2 cellular contexts compared by ENCODE assay signal in the genomic region with DNA sequence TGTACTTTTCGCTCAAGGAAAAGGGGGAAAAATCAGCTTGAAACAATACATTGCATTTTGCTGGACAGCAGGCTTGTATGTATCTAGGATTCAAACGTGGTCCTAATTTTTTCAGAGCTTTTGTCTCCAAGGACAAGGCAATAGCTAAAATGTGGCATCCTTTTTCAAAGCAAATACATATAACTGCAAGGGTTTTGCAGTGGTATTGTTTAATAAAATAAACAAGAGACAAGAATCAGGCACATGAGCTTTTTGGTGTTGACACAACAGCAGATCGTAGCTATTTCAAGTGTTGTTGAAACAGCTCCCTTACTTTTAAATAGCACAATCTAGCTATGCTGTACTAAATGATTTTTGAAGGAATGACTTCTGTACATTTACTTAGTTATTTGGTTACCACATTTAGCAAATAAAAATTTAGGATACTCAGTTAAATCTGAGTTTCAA.
TF ChIP-seq lines count a peak whose summit lies in the region.

No MANE protein-coding gene starts in this region.

TF ChIP-seq in SK-N-SH treated with all-trans-retinoic acid at 6 μM for 48 hours, 23 proteins besides CTCF, POLR2A, EP300 and RAD21 (continued from another document):
- TF ChIP-seq, protein P1, sequence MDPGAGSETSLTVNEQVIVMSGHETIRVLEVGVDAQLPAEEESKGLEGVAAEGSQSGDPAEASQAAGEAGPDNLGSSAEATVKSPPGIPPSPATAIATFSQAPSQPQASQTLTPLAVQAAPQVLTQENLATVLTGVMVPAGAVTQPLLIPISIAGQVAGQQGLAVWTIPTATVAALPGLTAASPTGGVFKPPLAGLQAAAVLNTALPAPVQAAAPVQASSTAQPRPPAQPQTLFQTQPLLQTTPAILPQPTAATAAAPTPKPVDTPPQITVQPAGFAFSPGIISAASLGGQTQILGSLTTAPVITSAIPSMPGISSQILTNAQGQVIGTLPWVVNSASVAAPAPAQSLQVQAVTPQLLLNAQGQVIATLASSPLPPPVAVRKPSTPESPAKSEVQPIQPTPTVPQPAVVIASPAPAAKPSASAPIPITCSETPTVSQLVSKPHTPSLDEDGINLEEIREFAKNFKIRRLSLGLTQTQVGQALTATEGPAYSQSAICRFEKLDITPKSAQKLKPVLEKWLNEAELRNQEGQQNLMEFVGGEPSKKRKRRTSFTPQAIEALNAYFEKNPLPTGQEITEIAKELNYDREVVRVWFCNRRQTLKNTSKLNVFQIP (CRISPR knock-in tag; IDR thresholded peaks at IDR 0.05; ENCODE audit: borderline replicate concordance, low read depth), result no peak
- TF ChIP-seq RARB (CRISPR knock-in tag; IDR thresholded peaks at IDR 0.05) (no peak), ISL1 (CRISPR knock-in tag; IDR thresholded peaks at IDR 0.05) (no peak), PPARA (CRISPR knock-in tag; IDR thresholded peaks at IDR 0.05; ENCODE audit: borderline replicate concordance) (no peak), ZFP30 (CRISPR knock-in tag; IDR thresholded peaks at IDR 0.05) (no peak), CSDC2 (CRISPR knock-in tag; IDR thresholded peaks at IDR 0.05) (no peak), OSR1 (CRISPR knock-in tag; IDR thresholded peaks at IDR 0.05) (no peak)
- TF ChIP-seq, protein P2, sequence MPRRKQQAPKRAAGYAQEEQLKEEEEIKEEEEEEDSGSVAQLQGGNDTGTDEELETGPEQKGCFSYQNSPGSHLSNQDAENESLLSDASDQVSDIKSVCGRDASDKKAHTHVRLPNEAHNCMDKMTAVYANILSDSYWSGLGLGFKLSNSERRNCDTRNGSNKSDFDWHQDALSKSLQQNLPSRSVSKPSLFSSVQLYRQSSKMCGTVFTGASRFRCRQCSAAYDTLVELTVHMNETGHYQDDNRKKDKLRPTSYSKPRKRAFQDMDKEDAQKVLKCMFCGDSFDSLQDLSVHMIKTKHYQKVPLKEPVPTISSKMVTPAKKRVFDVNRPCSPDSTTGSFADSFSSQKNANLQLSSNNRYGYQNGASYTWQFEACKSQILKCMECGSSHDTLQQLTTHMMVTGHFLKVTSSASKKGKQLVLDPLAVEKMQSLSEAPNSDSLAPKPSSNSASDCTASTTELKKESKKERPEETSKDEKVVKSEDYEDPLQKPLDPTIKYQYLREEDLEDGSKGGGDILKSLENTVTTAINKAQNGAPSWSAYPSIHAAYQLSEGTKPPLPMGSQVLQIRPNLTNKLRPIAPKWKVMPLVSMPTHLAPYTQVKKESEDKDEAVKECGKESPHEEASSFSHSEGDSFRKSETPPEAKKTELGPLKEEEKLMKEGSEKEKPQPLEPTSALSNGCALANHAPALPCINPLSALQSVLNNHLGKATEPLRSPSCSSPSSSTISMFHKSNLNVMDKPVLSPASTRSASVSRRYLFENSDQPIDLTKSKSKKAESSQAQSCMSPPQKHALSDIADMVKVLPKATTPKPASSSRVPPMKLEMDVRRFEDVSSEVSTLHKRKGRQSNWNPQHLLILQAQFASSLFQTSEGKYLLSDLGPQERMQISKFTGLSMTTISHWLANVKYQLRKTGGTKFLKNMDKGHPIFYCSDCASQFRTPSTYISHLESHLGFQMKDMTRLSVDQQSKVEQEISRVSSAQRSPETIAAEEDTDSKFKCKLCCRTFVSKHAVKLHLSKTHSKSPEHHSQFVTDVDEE (CRISPR knock-in tag; IDR thresholded peaks at IDR 0.05), result no peak
- TF ChIP-seq, protein P3, sequence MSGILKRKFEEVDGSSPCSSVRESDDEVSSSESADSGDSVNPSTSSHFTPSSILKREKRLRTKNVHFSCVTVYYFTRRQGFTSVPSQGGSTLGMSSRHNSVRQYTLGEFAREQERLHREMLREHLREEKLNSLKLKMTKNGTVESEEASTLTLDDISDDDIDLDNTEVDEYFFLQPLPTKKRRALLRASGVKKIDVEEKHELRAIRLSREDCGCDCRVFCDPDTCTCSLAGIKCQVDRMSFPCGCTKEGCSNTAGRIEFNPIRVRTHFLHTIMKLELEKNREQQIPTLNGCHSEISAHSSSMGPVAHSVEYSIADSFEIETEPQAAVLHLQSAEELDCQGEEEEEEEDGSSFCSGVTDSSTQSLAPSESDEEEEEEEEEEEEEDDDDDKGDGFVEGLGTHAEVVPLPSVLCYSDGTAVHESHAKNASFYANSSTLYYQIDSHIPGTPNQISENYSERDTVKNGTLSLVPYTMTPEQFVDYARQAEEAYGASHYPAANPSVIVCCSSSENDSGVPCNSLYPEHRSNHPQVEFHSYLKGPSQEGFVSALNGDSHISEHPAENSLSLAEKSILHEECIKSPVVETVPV (CRISPR knock-in tag; IDR thresholded peaks at IDR 0.05), result no peak
TF ChIP-seq in SK-N-SH treated with all-trans-retinoic acid at 6 μM for 48 hours: peak in this region for 0.

TF ChIP-seq in WTC11, 78 proteins besides CTCF, POLR2A, EP300 and RAD21 (continued from another document and continues in another):
- TF ChIP-seq, protein P4, sequence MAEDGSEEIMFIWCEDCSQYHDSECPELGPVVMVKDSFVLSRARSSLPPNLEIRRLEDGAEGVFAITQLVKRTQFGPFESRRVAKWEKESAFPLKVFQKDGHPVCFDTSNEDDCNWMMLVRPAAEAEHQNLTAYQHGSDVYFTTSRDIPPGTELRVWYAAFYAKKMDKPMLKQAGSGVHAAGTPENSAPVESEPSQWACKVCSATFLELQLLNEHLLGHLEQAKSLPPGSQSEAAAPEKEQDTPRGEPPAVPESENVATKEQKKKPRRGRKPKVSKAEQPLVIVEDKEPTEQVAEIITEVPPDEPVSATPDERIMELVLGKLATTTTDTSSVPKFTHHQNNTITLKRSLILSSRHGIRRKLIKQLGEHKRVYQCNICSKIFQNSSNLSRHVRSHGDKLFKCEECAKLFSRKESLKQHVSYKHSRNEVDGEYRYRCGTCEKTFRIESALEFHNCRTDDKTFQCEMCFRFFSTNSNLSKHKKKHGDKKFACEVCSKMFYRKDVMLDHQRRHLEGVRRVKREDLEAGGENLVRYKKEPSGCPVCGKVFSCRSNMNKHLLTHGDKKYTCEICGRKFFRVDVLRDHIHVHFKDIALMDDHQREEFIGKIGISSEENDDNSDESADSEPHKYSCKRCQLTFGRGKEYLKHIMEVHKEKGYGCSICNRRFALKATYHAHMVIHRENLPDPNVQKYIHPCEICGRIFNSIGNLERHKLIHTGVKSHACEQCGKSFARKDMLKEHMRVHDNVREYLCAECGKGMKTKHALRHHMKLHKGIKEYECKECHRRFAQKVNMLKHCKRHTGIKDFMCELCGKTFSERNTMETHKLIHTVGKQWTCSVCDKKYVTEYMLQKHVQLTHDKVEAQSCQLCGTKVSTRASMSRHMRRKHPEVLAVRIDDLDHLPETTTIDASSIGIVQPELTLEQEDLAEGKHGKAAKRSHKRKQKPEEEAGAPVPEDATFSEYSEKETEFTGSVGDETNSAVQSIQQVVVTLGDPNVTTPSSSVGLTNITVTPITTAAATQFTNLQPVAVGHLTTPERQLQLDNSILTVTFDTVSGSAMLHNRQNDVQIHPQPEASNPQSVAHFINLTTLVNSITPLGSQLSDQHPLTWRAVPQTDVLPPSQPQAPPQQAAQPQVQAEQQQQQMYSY (CRISPR knock-in tag; IDR thresholded peaks at IDR 0.05), result no peak
- no peak for TF ChIP-seq SMAD3 (CRISPR knock-in tag; IDR thresholded peaks at IDR 0.05; ENCODE audit: borderline replicate concordance)
- no peak for TF ChIP-seq ETV6 (CRISPR knock-in tag; IDR thresholded peaks at IDR 0.05)
- TF ChIP-seq, protein P5, sequence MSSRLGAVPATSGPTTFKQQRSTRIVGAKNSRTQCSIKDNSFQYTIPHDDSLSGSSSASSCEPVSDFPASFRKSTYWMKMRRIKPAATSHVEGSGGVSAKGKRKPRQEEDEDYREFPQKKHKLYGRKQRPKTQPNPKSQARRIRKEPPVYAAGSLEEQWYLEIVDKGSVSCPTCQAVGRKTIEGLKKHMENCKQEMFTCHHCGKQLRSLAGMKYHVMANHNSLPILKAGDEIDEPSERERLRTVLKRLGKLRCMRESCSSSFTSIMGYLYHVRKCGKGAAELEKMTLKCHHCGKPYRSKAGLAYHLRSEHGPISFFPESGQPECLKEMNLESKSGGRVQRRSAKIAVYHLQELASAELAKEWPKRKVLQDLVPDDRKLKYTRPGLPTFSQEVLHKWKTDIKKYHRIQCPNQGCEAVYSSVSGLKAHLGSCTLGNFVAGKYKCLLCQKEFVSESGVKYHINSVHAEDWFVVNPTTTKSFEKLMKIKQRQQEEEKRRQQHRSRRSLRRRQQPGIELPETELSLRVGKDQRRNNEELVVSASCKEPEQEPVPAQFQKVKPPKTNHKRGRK (CRISPR knock-in tag; IDR thresholded peaks at IDR 0.05; ENCODE audit: borderline replicate concordance), result no peak
- no peak for TF ChIP-seq ZNF263 (CRISPR knock-in tag; IDR thresholded peaks at IDR 0.05; ENCODE audit: low read depth)
- TF ChIP-seq, protein P6, sequence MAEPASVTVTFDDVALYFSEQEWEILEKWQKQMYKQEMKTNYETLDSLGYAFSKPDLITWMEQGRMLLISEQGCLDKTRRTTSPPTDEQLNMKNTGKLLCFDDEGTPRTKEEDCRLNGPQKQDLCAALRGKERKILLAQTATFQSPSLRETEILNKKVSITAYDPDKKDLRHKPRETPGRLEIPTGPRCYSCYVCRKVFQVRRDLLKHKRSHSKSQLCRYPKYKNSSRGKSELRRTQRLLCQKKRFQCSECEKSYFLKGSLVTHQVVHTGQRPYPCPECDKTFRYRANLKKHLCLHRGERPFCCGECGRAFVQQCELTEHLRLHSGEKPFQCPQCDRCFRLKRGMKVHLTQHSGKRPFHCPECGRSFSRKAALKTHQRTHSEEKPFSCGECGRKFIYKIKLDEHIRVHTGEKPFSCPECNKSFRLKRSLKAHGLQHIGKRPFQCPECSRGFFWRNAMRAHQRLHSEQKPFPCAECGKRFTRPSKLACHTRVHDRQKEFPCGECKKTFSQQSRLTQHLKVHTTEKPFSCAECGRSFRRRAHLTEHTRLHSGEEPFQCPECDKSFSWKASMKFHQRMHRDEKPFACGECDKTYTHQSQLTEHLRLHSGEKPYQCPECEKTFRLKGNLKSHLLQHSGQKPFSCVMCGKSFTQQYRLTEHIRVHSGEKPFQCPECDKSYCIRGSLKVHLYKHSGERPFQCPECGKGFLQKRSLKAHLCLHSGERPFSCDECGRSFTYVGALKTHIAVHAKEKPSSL (CRISPR knock-in tag; conservative IDR thresholded peaks at IDR 0.05), result no peak
- TF ChIP-seq NFYB (CRISPR knock-in tag; conservative IDR thresholded peaks at IDR 0.05; ENCODE audit: low read depth), result no peak
- no peak for TF ChIP-seq ZNF396 (CRISPR knock-in tag; IDR thresholded peaks at IDR 0.05; ENCODE audit: borderline replicate concordance)
- no peak for TF ChIP-seq NR1H2 (CRISPR knock-in tag; IDR thresholded peaks at IDR 0.05)
- TF ChIP-seq KAT7 (CRISPR knock-in tag; IDR thresholded peaks at IDR 0.05; ENCODE audit: borderline replicate concordance), result no peak
- TF ChIP-seq, protein P7, sequence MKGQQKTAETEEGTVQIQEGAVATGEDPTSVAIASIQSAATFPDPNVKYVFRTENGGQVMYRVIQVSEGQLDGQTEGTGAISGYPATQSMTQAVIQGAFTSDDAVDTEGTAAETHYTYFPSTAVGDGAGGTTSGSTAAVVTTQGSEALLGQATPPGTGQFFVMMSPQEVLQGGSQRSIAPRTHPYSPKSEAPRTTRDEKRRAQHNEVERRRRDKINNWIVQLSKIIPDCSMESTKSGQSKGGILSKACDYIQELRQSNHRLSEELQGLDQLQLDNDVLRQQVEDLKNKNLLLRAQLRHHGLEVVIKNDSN (CRISPR knock-in tag; IDR thresholded peaks at IDR 0.05), result no peak
- TF ChIP-seq, protein P8, sequence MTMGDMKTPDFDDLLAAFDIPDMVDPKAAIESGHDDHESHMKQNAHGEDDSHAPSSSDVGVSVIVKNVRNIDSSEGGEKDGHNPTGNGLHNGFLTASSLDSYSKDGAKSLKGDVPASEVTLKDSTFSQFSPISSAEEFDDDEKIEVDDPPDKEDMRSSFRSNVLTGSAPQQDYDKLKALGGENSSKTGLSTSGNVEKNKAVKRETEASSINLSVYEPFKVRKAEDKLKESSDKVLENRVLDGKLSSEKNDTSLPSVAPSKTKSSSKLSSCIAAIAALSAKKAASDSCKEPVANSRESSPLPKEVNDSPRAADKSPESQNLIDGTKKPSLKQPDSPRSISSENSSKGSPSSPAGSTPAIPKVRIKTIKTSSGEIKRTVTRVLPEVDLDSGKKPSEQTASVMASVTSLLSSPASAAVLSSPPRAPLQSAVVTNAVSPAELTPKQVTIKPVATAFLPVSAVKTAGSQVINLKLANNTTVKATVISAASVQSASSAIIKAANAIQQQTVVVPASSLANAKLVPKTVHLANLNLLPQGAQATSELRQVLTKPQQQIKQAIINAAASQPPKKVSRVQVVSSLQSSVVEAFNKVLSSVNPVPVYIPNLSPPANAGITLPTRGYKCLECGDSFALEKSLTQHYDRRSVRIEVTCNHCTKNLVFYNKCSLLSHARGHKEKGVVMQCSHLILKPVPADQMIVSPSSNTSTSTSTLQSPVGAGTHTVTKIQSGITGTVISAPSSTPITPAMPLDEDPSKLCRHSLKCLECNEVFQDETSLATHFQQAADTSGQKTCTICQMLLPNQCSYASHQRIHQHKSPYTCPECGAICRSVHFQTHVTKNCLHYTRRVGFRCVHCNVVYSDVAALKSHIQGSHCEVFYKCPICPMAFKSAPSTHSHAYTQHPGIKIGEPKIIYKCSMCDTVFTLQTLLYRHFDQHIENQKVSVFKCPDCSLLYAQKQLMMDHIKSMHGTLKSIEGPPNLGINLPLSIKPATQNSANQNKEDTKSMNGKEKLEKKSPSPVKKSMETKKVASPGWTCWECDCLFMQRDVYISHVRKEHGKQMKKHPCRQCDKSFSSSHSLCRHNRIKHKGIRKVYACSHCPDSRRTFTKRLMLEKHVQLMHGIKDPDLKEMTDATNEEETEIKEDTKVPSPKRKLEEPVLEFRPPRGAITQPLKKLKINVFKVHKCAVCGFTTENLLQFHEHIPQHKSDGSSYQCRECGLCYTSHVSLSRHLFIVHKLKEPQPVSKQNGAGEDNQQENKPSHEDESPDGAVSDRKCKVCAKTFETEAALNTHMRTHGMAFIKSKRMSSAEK (CRISPR knock-in tag; IDR thresholded peaks at IDR 0.05; ENCODE audit: borderline replicate concordance), result no peak
- no peak for TF ChIP-seq ZNF416 (CRISPR knock-in tag; IDR thresholded peaks at IDR 0.05)
- no peak for TF ChIP-seq MYBL2 (CRISPR knock-in tag; IDR thresholded peaks at IDR 0.05)
- TF ChIP-seq, protein P9, sequence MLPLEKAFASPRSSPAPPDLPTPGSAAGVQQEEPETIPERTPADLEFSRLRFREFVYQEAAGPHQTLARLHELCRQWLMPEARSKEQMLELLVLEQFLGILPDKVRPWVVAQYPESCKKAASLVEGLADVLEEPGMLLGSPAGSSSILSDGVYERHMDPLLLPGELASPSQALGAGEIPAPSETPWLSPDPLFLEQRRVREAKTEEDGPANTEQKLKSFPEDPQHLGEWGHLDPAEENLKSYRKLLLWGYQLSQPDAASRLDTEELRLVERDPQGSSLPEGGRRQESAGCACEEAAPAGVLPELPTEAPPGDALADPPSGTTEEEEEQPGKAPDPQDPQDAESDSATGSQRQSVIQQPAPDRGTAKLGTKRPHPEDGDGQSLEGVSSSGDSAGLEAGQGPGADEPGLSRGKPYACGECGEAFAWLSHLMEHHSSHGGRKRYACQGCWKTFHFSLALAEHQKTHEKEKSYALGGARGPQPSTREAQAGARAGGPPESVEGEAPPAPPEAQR (CRISPR knock-in tag; IDR thresholded peaks at IDR 0.05), result no peak
- TF ChIP-seq, protein P10, sequence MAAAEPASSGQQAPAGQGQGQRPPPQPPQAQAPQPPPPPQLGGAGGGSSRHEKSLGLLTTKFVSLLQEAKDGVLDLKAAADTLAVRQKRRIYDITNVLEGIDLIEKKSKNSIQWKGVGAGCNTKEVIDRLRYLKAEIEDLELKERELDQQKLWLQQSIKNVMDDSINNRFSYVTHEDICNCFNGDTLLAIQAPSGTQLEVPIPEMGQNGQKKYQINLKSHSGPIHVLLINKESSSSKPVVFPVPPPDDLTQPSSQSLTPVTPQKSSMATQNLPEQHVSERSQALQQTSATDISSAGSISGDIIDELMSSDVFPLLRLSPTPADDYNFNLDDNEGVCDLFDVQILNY (CRISPR knock-in tag; IDR thresholded peaks at IDR 0.05), result no peak
- TF ChIP-seq GABPB1 (CRISPR knock-in tag; IDR thresholded peaks at IDR 0.05), result no peak
